ENCODE assay signal across 32 cellular contexts in genomic region chr3:184306573-184306972, GRCh38. TPM values are rescaled to one million over a fixed set of nuclear protein-coding genes. Genes with fewer than 3 reads are reported as not detected.
"Had no signal": no experiment of that assay in that cellular context is flagged by ENCODE, and none has a peak within 500 bp of the region (broad histone marks: within the 10 kb centered on the region; RNA-seq: fewer than 3 reads in every experiment).

No MANE protein-coding gene starts in this region.

- H3K27ac Mint-ChIP-seq: activated CD4-positive, alpha-beta T cell treated with anti-CD3 and anti-CD28 coated beads, Interleukin-2, amount 10 ng/mL, durations not matched to agents 7 days and 5 days; activated naive CD4-positive, alpha-beta T cell treated with anti-CD3 and anti-CD28 coated beads for 36 hours; activated naive CD8-positive, alpha-beta T cell; activated T-cell treated with anti-CD3 and anti-CD28 coated beads, Interleukin-2, amount 50 U/mL, for 72 hours had no signal

- H3K27me3 Mint-ChIP-seq: activated CD4-positive, alpha-beta T cell treated with anti-CD3 and anti-CD28 coated beads, Interleukin-2, amount 10 ng/mL, durations not matched to agents 7 days and 5 days; activated naive CD8-positive, alpha-beta T cell; activated naive CD8-positive, alpha-beta T cell treated with anti-CD3 and anti-CD28 coated beads, Interleukin-2, amount 50 U/mL, for 24 hours; IgD-negative memory B cell had no signal

- ATAC-seq: activated naive CD8-positive, alpha-beta T cell treated with anti-CD3 and anti-CD28 coated beads, Interleukin-2, amount 50 U/mL, for 24 hours had no signal

- H3K27ac ChIP-seq: SJCRH30, SK-N-MC, WERI-Rb-1 had no signal

- DNase-seq: activated CD4-positive, alpha-beta T cell treated with anti-CD3 and anti-CD28 coated beads for 1 hour; activated CD4-positive, alpha-beta T cell treated with anti-CD3 and anti-CD28 coated beads, Interleukin-2, amount 10 ng/mL, durations not matched to agents 7 days and 5 days; activated CD4-positive, alpha-beta T cell treated with anti-CD3 and anti-CD28 coated beads, Interleukin-2, amount 50 U/mL, for 48 hours; activated CD4-positive, CD25-positive, alpha-beta regulatory T cell; activated CD8-positive, alpha-beta memory T cell treated with anti-CD3 and anti-CD28 coated beads, Interleukin-2, amount 50 U/mL, for 4 hours; activated gamma-delta T cell treated with Interleukin-2 at 50 U/mL for 16 hours; activated naive CD4-positive, alpha-beta T cell treated with anti-CD3 and anti-CD28 coated beads for 36 hours; activated naive CD8-positive, alpha-beta T cell treated with anti-CD3 and anti-CD28 coated beads, Interleukin-2, amount 50 U/mL, for 24 hours; activated T-cell treated with anti-CD3 and anti-CD28 coated beads, Interleukin-2, amount 50 U/mL, for 72 hours; Karpas-422; KBM-7; MG63; NCI-H1048; NCI-H1105 treated with DMSO at 0.1 percent for 48 hours; NCI-H1436; NCI-H1694; NCI-H1930; NCI-H2081 treated with DMSO at 0.1 percent for 48 hours; NCI-H345; NCI-H524 treated with DMSO at 0.1 percent for 48 hours; SHP77; SJCRH30; T1000; WERI-Rb-1 had no signal

- H3K4me1 ChIP-seq: SJCRH30 had no signal

- H3K4me3 ChIP-seq: MG63, SJCRH30, SK-N-MC had no signal

- H3K27me3 ChIP-seq: MG63, SJCRH30 had no signal

- H3K9me3 ChIP-seq: MG63, SJCRH30 had no signal

- H3K9me3 Mint-ChIP-seq: activated CD4-positive, alpha-beta T cell treated with anti-CD3 and anti-CD28 coated beads, Interleukin-2, amount 10 ng/mL, durations not matched to agents 7 days and 5 days; activated naive CD4-positive, alpha-beta T cell treated with anti-CD3 and anti-CD28 coated beads for 36 hours; activated naive CD8-positive, alpha-beta T cell treated with anti-CD3 and anti-CD28 coated beads, Interleukin-2, amount 50 U/mL, for 24 hours; activated T-cell treated with anti-CD3 and anti-CD28 coated beads, Interleukin-2, amount 50 U/mL, for 72 hours; IgD-negative memory B cell had no signal

- H3K4me3 Mint-ChIP-seq: activated CD4-positive, alpha-beta T cell treated with anti-CD3 and anti-CD28 coated beads, Interleukin-2, amount 10 ng/mL, durations not matched to agents 7 days and 5 days; activated naive CD4-positive, alpha-beta T cell treated with anti-CD3 and anti-CD28 coated beads for 36 hours; activated naive CD8-positive, alpha-beta T cell; activated naive CD8-positive, alpha-beta T cell treated with anti-CD3 and anti-CD28 coated beads, Interleukin-2, amount 50 U/mL, for 24 hours; activated T-cell treated with anti-CD3 and anti-CD28 coated beads, Interleukin-2, amount 50 U/mL, for 72 hours had no signal

RNA-seq across cellular contexts. Expression of gene ECE2, which starts 30.8 kb away (rescaled TPM):
- total RNA-seq: activated CD4-positive, alpha-beta T cell treated with anti-CD3 and anti-CD28 coated beads, Interleukin-2, amount 10 ng/mL, durations not matched to agents 7 days and 5 days; activated naive CD4-positive, alpha-beta T cell treated with anti-CD3 and anti-CD28 coated beads for 36 hours; activated T-cell treated with anti-CD3 and anti-CD28 coated beads, Interleukin-2, amount 50 U/mL, for 72 hours; aorta; NCI-H460; RPMI7951; SJCRH30; T-helper 1 cell treated with Interleukin-12 subunit alpha and Interleukin-12 subunit beta and Interleukin-4 antibody, amounts not matched to agents 30 ng/mL and 1 ng/mL, for 36 hours; T-helper 2 cell treated with Interferon-gamma antibody and Interleukin-4, amounts not matched to agents 100 ng/mL and 5 ng/mL, for 36 hours had no signal

RNA-seq across cellular contexts. Expression of gene CAMK2N2, which starts 45.2 kb away (rescaled TPM):
- total RNA-seq: activated CD4-positive, alpha-beta T cell treated with anti-CD3 and anti-CD28 coated beads, Interleukin-2, amount 10 ng/mL, durations not matched to agents 7 days and 5 days; activated naive CD4-positive, alpha-beta T cell treated with anti-CD3 and anti-CD28 coated beads for 36 hours; NCI-H460 had no signal
